14 cellular contexts compared by ENCODE assay signal in the genomic region with DNA sequence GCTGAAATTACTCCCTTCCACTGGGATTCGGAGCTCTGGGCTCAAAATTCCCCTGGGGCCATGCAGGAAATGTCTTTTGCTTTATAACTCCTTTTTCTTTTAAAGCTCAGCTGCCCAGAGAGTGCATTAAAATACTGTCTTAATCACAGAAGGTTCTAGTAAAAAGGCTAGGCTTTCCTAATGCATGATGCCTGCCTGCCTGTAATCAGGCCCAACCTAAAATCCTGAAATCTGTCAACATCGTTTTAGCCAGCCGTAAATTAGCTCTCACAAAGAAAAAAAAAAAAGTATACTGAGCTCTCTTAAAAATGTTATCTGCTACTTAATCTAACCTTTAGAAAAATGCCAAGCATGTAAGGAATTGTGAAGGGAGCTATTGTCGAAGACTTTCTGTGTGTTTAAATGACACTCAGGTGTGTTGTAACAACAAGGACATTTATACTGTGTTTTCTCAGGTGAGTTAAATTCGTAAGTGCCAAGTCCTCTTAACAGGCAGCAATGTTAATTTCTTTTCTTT. TPM values are rescaled to one million over a fixed set of nuclear protein-coding genes. Genes with fewer than 3 reads are reported as not detected.
DNase-seq lines count a peak whose midpoint lies in the region; ATAC-seq, FAIRE-seq and TF ChIP-seq lines count a peak whose summit lies in the region.
"Had no signal": no experiment of that assay in that cellular context is flagged by ENCODE, and none has a peak within 500 bp of the region (broad histone marks: within the 10 kb centered on the region; RNA-seq: fewer than 3 reads in every experiment).

No MANE protein-coding gene starts in this region.

- H3F3A ChIP-seq in neural progenitor cell (ENCODE audit: low read depth): peaks cover 22% of the 10 kb centered on the region

- no peak overlapping the region for H3K27ac Mint-ChIP-seq in neural progenitor cell
- H3K27ac Mint-ChIP-seq: naive thymus-derived CD8-positive, alpha-beta T cell had no signal

- H3K79me2 ChIP-seq in ACC112 (ENCODE audit: control insufficient read depth, insufficient read depth, low read length, unreplicated experiment) (no peaks in the 10 kb centered on the region), H1 (ENCODE audit: control insufficient read depth in 1 of 2, insufficient read depth in 2 of 2, low read length in 2 of 2) (no peaks in the 10 kb centered on the region), neural progenitor cell (ENCODE audit: low read depth) (no peaks in the 10 kb centered on the region)

- H3K23me2 ChIP-seq in H1 (ENCODE audit: low read depth, low read length): no peaks in the 10 kb centered on the region

- H2BK20ac ChIP-seq in H1 (ENCODE audit: low read length): no peak overlapping the region

- CTCF ChIA-PET in H1 (lab: Charles Lee; ENCODE audit: partially characterized antibody): interaction anchor here (0.6 to 3.5 kb wide), 8 partner anchors 9 to 139 kb away, joined by 3 to 25 read pairs (median 3); no protein-coding TSS in a partner anchor

- H2BK15ac ChIP-seq in H1 (ENCODE audit: low read length): no peak overlapping the region

- POLR2A ChIA-PET in H1 (lab: Charles Lee; ENCODE audit: partially characterized antibody): interaction anchor here (1.1 kb wide), 1 partner anchor 12 kb away, joined by 3 read pairs; no protein-coding TSS in a partner anchor

- FAIRE-seq in H1 (lab: Jason Lieb, UNC): peak; percentile 45
- FAIRE-seq: K562 had no signal

- H3K27ac ChIP-seq in ACC112 (ENCODE audit: low read depth, low read length): peak overlapping the region; percentile 71
- H3K27ac ChIP-seq in HUES6 (ENCODE audit: low read depth, low read length): peak overlapping the region; percentile 32; the same call in 1 of the 2 replicates
- H3K27ac ChIP-seq in H1 (ENCODE audit: low read depth, low read length): no peak overlapping the region
- H3K27ac ChIP-seq in neural progenitor cell: no peak overlapping the region

- no peaks in the 10 kb centered on the region for H3K36me3 Mint-ChIP-seq in neural progenitor cell
- H3K36me3 Mint-ChIP-seq: naive thymus-derived CD8-positive, alpha-beta T cell had no signal

- H3K4me1 ChIP-seq in ACC112 (ENCODE audit: control insufficient read depth, insufficient read depth, low read length, unreplicated experiment) (peaks cover 53% of the 10 kb centered on the region), HUES6 (ENCODE audit: control insufficient read depth, insufficient read depth, low read length) (peaks cover 35% of the 10 kb centered on the region), H1 (replicated peaks in 1 of 4; ENCODE audit: control insufficient read depth in 3 of 4, insufficient read depth in 4 of 4, low read length in 3 of 4) (peaks cover 0 to 19% (median 11%) of the 10 kb centered on the region in 4 experiments; a peak in 5 of 7 replicates), neural progenitor cell (peaks cover 28% of the 10 kb centered on the region)

- no peak for TF ChIP-seq EP300 in H1 (IDR thresholded peaks at IDR 0.05; ENCODE audit: borderline replicate concordance in 1 of 2, low read depth in 2 of 2, low read length in 2 of 2)

- H3K4me3 Mint-ChIP-seq in neural progenitor cell: no peak overlapping the region
- H3K4me3 Mint-ChIP-seq: naive thymus-derived CD8-positive, alpha-beta T cell had no signal

- no peak for DNase-seq in H1 (ENCODE audit: low read depth in 1 of 2, low spot score in 2 of 2)
- DNase-seq in neural progenitor cell (ENCODE audit: low spot score): no peak
- DNase-seq in effector CD4-positive, alpha-beta T cell: no peak
- no peak for DNase-seq in NCI-H1048 (lab: John Stamatoyannopoulos, UW)
- DNase-seq: hypothalamus; naive thymus-derived CD8-positive, alpha-beta T cell; stimulated activated CD4-positive, alpha-beta T cell treated with anti-CD3 and anti-CD28 coated beads, Interleukin-2, amount 100 ng/mL, for 24 hours; substantia nigra; T-helper 1 cell had no signal

- no peak for TF ChIP-seq RAD21 in H1 (IDR thresholded peaks at IDR 0.05 in 1 of 2, conservative IDR thresholded peaks at IDR 0.05 in 1 of 2; ENCODE audit: low read depth in 2 of 2, low read length in 2 of 2)

- H3K14ac ChIP-seq in H1 (ENCODE audit: insufficient read length): no peak overlapping the region

- H3K4ac ChIP-seq in H1 (replicated peaks; ENCODE audit: insufficient read length, low read depth, low read length): no peak overlapping the region

- TF ChIP-seq POLR2A in H1 (IDR thresholded peaks at IDR 0.05; ENCODE audit: control extremely low read depth in 1 of 2, low read depth in 2 of 2, low read length in 2 of 2): no peak

- H3K9ac ChIP-seq in HUES6 (ENCODE audit: low read length): no peak overlapping the region
- H3K9ac ChIP-seq in H1 (replicated peaks in 1 of 4; ENCODE audit: extremely low read depth in 1 of 4, low read depth in 3 of 4, low read length in 3 of 4): no peak overlapping the region
- H3K9ac ChIP-seq in neural progenitor cell: no peak overlapping the region

- H3K36me3 ChIP-seq in ACC112 (ENCODE audit: insufficient read depth, low read length) (no peaks in the 10 kb centered on the region), HUES6 (ENCODE audit: control insufficient read depth, insufficient read depth, low read length) (no peaks in the 10 kb centered on the region), H1 (ENCODE audit: control insufficient read depth in 2 of 4, insufficient read depth in 4 of 4, low read length in 3 of 4) (no peaks in the 10 kb centered on the region), neural progenitor cell (no peaks in the 10 kb centered on the region)

- peak overlapping the region; percentile 18 to 42; a peak in 3 of 4 replicates for H3K4me2 ChIP-seq in H1 (ENCODE audit: insufficient read depth in 1 of 2, low read depth in 2 of 2, low read length in 2 of 2)
- H3K4me2 ChIP-seq in neural progenitor cell: peak overlapping the region; percentile 38

- H3K27me3 Mint-ChIP-seq in neural progenitor cell (ENCODE audit: insufficient read depth, low read depth): no peaks in the 10 kb centered on the region

- TF ChIP-seq CTCF in H1 (IDR thresholded peaks at IDR 0.05; ENCODE audit: control extremely low read depth in 1 of 3, insufficient read depth in 1 of 3, low read depth in 1 of 3, low read length in 3 of 3) (no peak), neural progenitor cell (IDR thresholded peaks at IDR 0.05) (no peak)

- H2BK120ac ChIP-seq in H1 (replicated peaks; ENCODE audit: low read depth, low read length): no peak overlapping the region

- H4K8ac ChIP-seq in H1 (ENCODE audit: extremely low read depth, insufficient read depth, low read length): no peak overlapping the region

- H4K20me1 ChIP-seq in H1 (replicated peaks in 1 of 2; ENCODE audit: control insufficient read depth in 1 of 2, insufficient read depth in 2 of 2, low read length in 2 of 2): no peaks in the 10 kb centered on the region
- no peaks in the 10 kb centered on the region for H4K20me1 ChIP-seq in neural progenitor cell (ENCODE audit: low read depth)

- no peak overlapping the region for H2BK5ac ChIP-seq in H1 (ENCODE audit: low read depth, low read length)

- no peak overlapping the region for H3K23ac ChIP-seq in H1 (ENCODE audit: insufficient read length)

- no peak overlapping the region for H2AK5ac ChIP-seq in H1 (ENCODE audit: low read depth, low read length)

- no peaks in the 10 kb centered on the region for H3K79me1 ChIP-seq in H1 (ENCODE audit: low read depth, low read length)

- H4K5ac ChIP-seq in H1 (ENCODE audit: insufficient read length, low read depth, low read length): no peak overlapping the region

- H3K18ac ChIP-seq in H1 (ENCODE audit: extremely low read depth, low read length): no peak overlapping the region; the same call in 1 of the 2 replicates

- no peak overlapping the region for H4K91ac ChIP-seq in H1 (replicated peaks; ENCODE audit: insufficient read length, low read length)

- ATAC-seq in GM18519 (IDR thresholded peaks at IDR 0.05; ENCODE audit: low FRiP score, unreplicated experiment): no peak
- no peak for ATAC-seq in GM19452 (IDR thresholded peaks at IDR 0.05; ENCODE audit: unreplicated experiment)
- ATAC-seq: K562; naive thymus-derived CD8-positive, alpha-beta T cell had no signal

- H3K4me1 Mint-ChIP-seq in neural progenitor cell: peaks cover 35% of the 10 kb centered on the region
- H3K4me1 Mint-ChIP-seq: naive thymus-derived CD8-positive, alpha-beta T cell had no signal

- H2BK12ac ChIP-seq in H1 (ENCODE audit: low read depth, low read length): no peak overlapping the region; the same call in 1 of the 2 replicates

- H3K56ac ChIP-seq in H1 (replicated peaks; ENCODE audit: insufficient read length, low read depth, low read length): no peak overlapping the region

- peak overlapping the region; percentile 97 for H2AFZ ChIP-seq in ACC112 (ENCODE audit: low read length, unreplicated experiment)
- peak overlapping the region; percentile 1; the same call in 1 of the 2 replicates for H2AFZ ChIP-seq in H1 (ENCODE audit: low read length)
- H2AFZ ChIP-seq in neural progenitor cell (replicated peaks): peak overlapping the region; percentile 28

- H3K4me3 ChIP-seq in ACC112 (ENCODE audit: low read depth, low read length) (peak overlapping the region; percentile 59), HUES6 (ENCODE audit: low read depth, low read length) (no peak overlapping the region), H1 (ENCODE audit: extremely low read depth in 1 of 4, insufficient read depth in 2 of 4, low read depth in 3 of 4, low read length in 4 of 4) (peak overlapping the region in 1 of 4 experiments; percentile 16; a peak in 1 of 8 replicates), neural progenitor cell (no peak overlapping the region)
- H3K4me3 ChIP-seq: K562 had no signal

- 51% methylated on average over 5 of the region's 5 CpGs; no CpG with 5 or more reads in 1 of the 2 experiments for WGBS in H1 (ENCODE audit: extremely low coverage in 1 of 2, insufficient coverage in 1 of 2, insufficient read length in 1 of 2, insufficient replicate concordance in 2 of 2, low coverage in 1 of 2, low lambda C conversion rate in 2 of 2, missing lambda C conversion rate in 1 of 2), 2 experiments

- H3K9me3 ChIP-seq in HUES6 (ENCODE audit: control insufficient read depth, insufficient read depth, low read depth, low read length) (no peaks in the 10 kb centered on the region), H1 (ENCODE audit: insufficient read depth in 2 of 2, low read depth in 1 of 2, low read length in 1 of 2) (no peaks in the 10 kb centered on the region), neural progenitor cell (ENCODE audit: low read depth) (no peaks in the 10 kb centered on the region)

- H3K27me3 ChIP-seq in ACC112 (ENCODE audit: insufficient read depth, low read length) (no peaks in the 10 kb centered on the region), HUES6 (ENCODE audit: control insufficient read depth, insufficient read depth, low read length) (no peaks in the 10 kb centered on the region), H1 (replicated peaks in 1 of 4; ENCODE audit: control insufficient read depth in 3 of 4, extremely low read depth in 1 of 4, insufficient read depth in 3 of 4, low read length in 3 of 4) (no peaks in the 10 kb centered on the region), neural progenitor cell (no peaks in the 10 kb centered on the region)

- peaks cover 3% of the 10 kb centered on the region for H3K9me3 Mint-ChIP-seq in neural progenitor cell
- H3K9me3 Mint-ChIP-seq: naive thymus-derived CD8-positive, alpha-beta T cell had no signal

RNA-seq across cellular contexts. Expression of gene RARB, which starts 26.4 kb away (rescaled TPM):
- total RNA-seq in H1 (2021; fragmentation: NEBNext Ultra II Directional; extraction: Animal tissue kit (Norgen Biotek cat#: 25700)): 0.22 and 0.44 TPM in 2 replicates
- 0.13 and 0.15 TPM in 2 replicates for polyA plus RNA-seq in H1 (2011; rRNA removed)
- polyA plus RNA-seq in H1 (2011; cell fraction: cytosol; rRNA removed): 0.10 TPM
- 0.20 TPM for polyA plus RNA-seq in H1 (2011; cell fraction: nucleus; rRNA removed)
- polyA plus RNA-seq in H1 (2012, experiment 1 of 2): 0.11 to 0.30 TPM (median 0.28 TPM) in 3 of 4 replicates, not detected in the other
- not detected for polyA plus RNA-seq in H1 (2012, experiment 2 of 2)
- 0.14 TPM for polyA plus RNA-seq in H1 (2013, experiment 1 of 2)
- 0.15 TPM for polyA plus RNA-seq in H1 (2013, experiment 2 of 2)
- 0.27 and 0.98 TPM in 2 replicates for polyA minus RNA-seq in H1 (2011; rRNA and poly(A)+ RNA removed)
- polyA minus RNA-seq in H1 (2011; cell fraction: cytosol; rRNA and poly(A)+ RNA removed): not detected
- polyA minus RNA-seq in H1 (2011; cell fraction: nucleus; rRNA and poly(A)+ RNA removed): 1.2 TPM
- 1.4 and 1.8 TPM in 2 replicates for total RNA-seq in neural progenitor cell (ENCODE audit: low replicate concordance)
- total RNA-seq: naive thymus-derived CD8-positive, alpha-beta T cell had no signal

Comparison
In these comparisons a context has a peak if more than half of its experiments do, and no peak if none do; other contexts are left out.
1. H2AFZ ChIP-seq: peak in every context shown above with its lines; median percentile 97 in ACC112; 28 in neural progenitor cell; 1 in H1.
2. H3K27ac ChIP-seq: peak in ACC112 (single experiment) and HUES6 (single experiment); none in H1 (single experiment) and neural progenitor cell (single experiment).